29 cellular contexts compared by ENCODE assay signal in genomic region chr7:151741585-151741984, GRCh38.
"Had no signal": no experiment of that assay in that cellular context is flagged by ENCODE, and none has a peak within 500 bp of the region (broad histone marks: within the 10 kb centered on the region; RNA-seq: fewer than 3 reads in every experiment).

No MANE protein-coding gene starts in this region.

- H3K4me3 Mint-ChIP-seq: dendritic cell treated with granulocyte-macrophage colony-stimulating factor and Interleukin-4, amounts not matched to agents 40 ng/mL and 50 ng/mL, for 4 days; effector memory CD8-positive, alpha-beta T cell; endodermal cell had no signal

- H3K36me3 ChIP-seq: colonic mucosa, esophagus muscularis mucosa, gastrocnemius medialis, gastroesophageal sphincter, heart left ventricle, heart right ventricle had no signal

- H3K27ac Mint-ChIP-seq: dendritic cell treated with granulocyte-macrophage colony-stimulating factor and Interleukin-4, amounts not matched to agents 40 ng/mL and 50 ng/mL, for 4 days; effector memory CD8-positive, alpha-beta T cell; endodermal cell had no signal

- H3K9me3 ChIP-seq: colonic mucosa, esophagus muscularis mucosa, esophagus squamous epithelium, gastrocnemius medialis, gastroesophageal sphincter, heart left ventricle, heart right ventricle had no signal

- H3K27me3 ChIP-seq: colonic mucosa, dorsolateral prefrontal cortex, esophagus muscularis mucosa, esophagus squamous epithelium, foreskin keratinocyte, gastrocnemius medialis, gastroesophageal sphincter, heart left ventricle, heart right ventricle had no signal

- DNase-seq: colonic mucosa; cortex of kidney; dermis blood vessel endothelial cell; dorsolateral prefrontal cortex; effector CD4-positive, alpha-beta T cell; effector CD8-positive, alpha-beta T cell; effector memory CD4-positive, alpha-beta T cell; effector memory CD8-positive, alpha-beta T cell; endodermal cell; erythroblast; esophagus squamous epithelium; foreskin fibroblast; foreskin keratinocyte; foreskin melanocyte; gastrocnemius medialis; glutamatergic neuron; head of caudate nucleus; heart left ventricle; heart right ventricle had no signal

- H3K4me1 ChIP-seq: foreskin keratinocyte had no signal

- ATAC-seq: effector memory CD8-positive, alpha-beta T cell; esophagus mucosa; foreskin keratinocyte; gastrocnemius medialis; gastroesophageal sphincter; heart left ventricle; heart right ventricle had no signal

- H3K27ac ChIP-seq: colonic mucosa, coronary artery, dorsolateral prefrontal cortex, epithelial cell of prostate, esophagus muscularis mucosa, esophagus squamous epithelium, foreskin keratinocyte, gastroesophageal sphincter, heart left ventricle, heart right ventricle had no signal

- H3K9me3 Mint-ChIP-seq: dendritic cell treated with granulocyte-macrophage colony-stimulating factor and Interleukin-4, amounts not matched to agents 40 ng/mL and 50 ng/mL, for 4 days; effector memory CD8-positive, alpha-beta T cell had no signal

- H3K27me3 Mint-ChIP-seq: dendritic cell treated with granulocyte-macrophage colony-stimulating factor and Interleukin-4, amounts not matched to agents 40 ng/mL and 50 ng/mL, for 4 days; effector memory CD8-positive, alpha-beta T cell had no signal

- H3K4me3 ChIP-seq: colonic mucosa, coronary artery, dorsolateral prefrontal cortex, esophagus muscularis mucosa, esophagus squamous epithelium, gastrocnemius medialis, gastroesophageal sphincter, heart left ventricle, heart right ventricle had no signal

- FAIRE-seq: colon, endometrium, endothelial cell of umbilical vein, frontal cortex had no signal
